Comparison of ENCODE assay signal across 23 cellular contexts in genomic region chr16:58016841-58017446, GRCh38. TPM values are rescaled to one million over a fixed set of nuclear protein-coding genes. Genes with fewer than 3 reads are reported as not detected.
"Had no signal": no experiment of that assay in that cellular context is flagged by ENCODE, and none has a peak within 500 bp of the region (broad histone marks: within the 10 kb centered on the region; RNA-seq: fewer than 3 reads in every experiment).

No MANE protein-coding gene starts in this region.

- H3K27ac ChIP-seq: adrenal gland, ascending aorta, colonic mucosa, dorsolateral prefrontal cortex, esophagus muscularis mucosa, gastrocnemius medialis, prostate gland, tibial nerve had no signal

- H3K9me3 ChIP-seq: adrenal gland, ascending aorta, colonic mucosa, esophagus muscularis mucosa, gastrocnemius medialis, prostate gland, tibial nerve had no signal

- H3K4me1 ChIP-seq: adrenal gland, ascending aorta, colonic mucosa, gastrocnemius medialis had no signal

- H3K36me3 ChIP-seq: colonic mucosa, prostate gland had no signal

- H3K4me3 ChIP-seq: adrenal gland, ascending aorta, colonic mucosa, dorsolateral prefrontal cortex, esophagus muscularis mucosa, gastrocnemius medialis, lung, prostate gland, tibial nerve had no signal

- H3K27me3 ChIP-seq: adrenal gland, ascending aorta, colonic mucosa, dorsolateral prefrontal cortex, esophagus muscularis mucosa, gastrocnemius medialis, tibial nerve had no signal

- DNase-seq: activated CD4-positive, alpha-beta T cell treated with anti-CD3 and anti-CD28 coated beads for 1 hour; activated CD4-positive, alpha-beta T cell treated with anti-CD3 and anti-CD28 coated beads, Interleukin-2, amount 50 U/mL, for 1 hour; activated CD8-positive, alpha-beta T cell treated with anti-CD3 and anti-CD28 coated beads, Interleukin-2, amount 10 ng/mL, durations not matched to agents 7 days and 5 days; activated T-cell treated with anti-CD3 and anti-CD28 coated beads, Interleukin-2, amount 50 U/mL, for 1 hour; adrenal gland; central memory CD4-positive, alpha-beta T cell; colonic mucosa; effector memory CD8-positive, alpha-beta T cell; gastrocnemius medialis; left colon; naive thymus-derived CD4-positive, alpha-beta T cell; stimulated activated CD4-positive, alpha-beta T cell treated with anti-CD3 and anti-CD28 coated beads, Interleukin-1b, Interleukin-23, amount 100 ng/mL, for 48 hours; T-helper 1 cell had no signal

- ATAC-seq: activated CD8-positive, alpha-beta T cell treated with anti-CD3 and anti-CD28 coated beads, Interleukin-2, amount 10 ng/mL, durations not matched to agents 7 days and 5 days; activated naive CD4-positive, alpha-beta T cell treated with anti-CD3 and anti-CD28 coated beads, Interleukin-2, amount 50 U/mL, for 72 hours; effector memory CD8-positive, alpha-beta T cell; gastrocnemius medialis; left colon; naive thymus-derived CD4-positive, alpha-beta T cell; right cardiac atrium had no signal

RNA-seq across cellular contexts. Expression of gene CNGB1, which starts 46.0 kb away (rescaled TPM):
- total RNA-seq: activated CD8-positive, alpha-beta T cell treated with anti-CD3 and anti-CD28 coated beads, Interleukin-2, amount 10 ng/mL, durations not matched to agents 7 days and 5 days; ascending aorta; gastrocnemius medialis; naive thymus-derived CD4-positive, alpha-beta T cell; osteocyte; right cardiac atrium; skeletal muscle tissue; tibial nerve had no signal
- polyA plus RNA-seq: naive thymus-derived CD4-positive, alpha-beta T cell; right cardiac atrium had no signal
